ENCODE assay signal across 8 cellular contexts in the genomic region with DNA sequence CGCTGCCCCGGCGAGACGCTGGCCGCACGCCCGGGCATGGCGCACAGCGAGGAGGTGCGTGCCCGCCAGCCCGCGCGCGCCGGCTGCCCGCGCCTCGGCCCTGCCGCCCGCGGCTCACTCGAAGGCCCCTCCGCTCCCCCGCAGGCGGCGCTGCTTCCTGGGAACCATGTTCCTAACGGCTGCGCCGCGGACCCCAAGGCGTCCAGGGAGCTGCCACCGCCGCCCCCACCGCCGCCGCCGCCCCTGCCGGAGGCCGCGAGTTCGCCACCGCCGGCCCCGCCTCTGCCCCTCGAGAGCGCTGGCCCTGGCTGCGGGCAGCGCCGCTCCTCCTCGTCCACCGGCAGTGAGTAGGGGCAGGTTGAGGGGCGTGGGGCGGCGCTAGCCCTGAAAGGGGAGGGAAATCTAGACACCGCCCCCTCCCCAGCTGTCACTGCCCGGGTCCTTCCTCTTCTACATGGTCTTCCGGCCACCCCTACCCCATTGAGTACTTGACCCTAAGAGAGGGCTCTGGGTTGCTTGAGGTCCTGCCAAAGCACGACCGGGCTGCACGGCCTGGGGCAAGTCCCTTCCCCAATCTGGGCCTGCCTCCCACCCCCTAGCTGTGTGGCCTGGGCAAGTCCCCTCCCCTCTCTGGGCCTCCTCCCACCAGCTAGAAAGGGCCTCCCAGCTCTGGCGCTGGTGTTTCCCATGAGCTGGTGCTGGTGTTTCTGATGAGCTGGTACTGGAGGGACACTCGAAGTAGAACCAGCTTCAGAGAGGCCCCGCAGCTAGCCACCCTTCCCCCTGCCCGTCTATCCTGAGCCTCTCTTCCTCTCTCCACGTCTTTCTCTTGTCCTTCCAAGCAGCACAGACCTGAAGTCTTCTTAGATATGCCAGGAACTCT. TPM values are rescaled to one million over a fixed set of nuclear protein-coding genes. Genes with fewer than 3 reads are reported as not detected.
DNase-seq lines count a peak whose midpoint lies in the region; TF ChIP-seq lines count a peak whose summit lies in the region.

No MANE protein-coding gene starts in this region.

- H3K36me3 Mint-ChIP-seq in H9 (ENCODE audit: insufficient read depth in 1 of 3, low read depth in 3 of 3): peaks cover 0 to 6% (median 0%) of the 10 kb centered on the region in 3 experiments; a peak in 4 of 7 replicates
- no peaks in the 10 kb centered on the region for H3K36me3 Mint-ChIP-seq in activated naive CD4-positive, alpha-beta T cell treated with anti-CD3 and anti-CD28 coated beads, Interleukin-2, amount 50 U/mL, for 24 hours

- no peak for DNase-seq in AG04449 (ENCODE audit: low read depth, low spot score)
- DNase-seq in H9: peak; percentile 80
- no peak for DNase-seq in osteoblast (ENCODE audit: insufficient read length, low spot score, missing footprints)
- DNase-seq in NCI-H1048 (lab: John Stamatoyannopoulos, UW): no peak
- no peak for DNase-seq in prostate gland (ENCODE audit: low spot score)
- DNase-seq in NK-92 treated with Interleukin-12 subunit alpha and Interleukin-12 subunit beta, amount 100 ng/mL, for 24 hours (lab: John Stamatoyannopoulos, UW): no peak

- H2AFZ ChIP-seq in H9 (ENCODE audit: low read length) (no peak overlapping the region), osteoblast (ENCODE audit: low read length) (no peak overlapping the region)

- no CpG with 5 or more reads among the region's 66 CpGs for WGBS in H9 (ENCODE audit: extremely low coverage, insufficient read length, low lambda C conversion rate)
- WGBS in liver: 3% methylated on average over 66 of the region's 66 CpGs
- WGBS in prostate gland: 34% methylated on average over 15 of the region's 66 CpGs

- intact Hi-C loops in prostate gland (cut with DNase I): no loop called here

- peak overlapping the region; percentile 27 for H3K4me2 ChIP-seq in H9 (ENCODE audit: insufficient read depth, insufficient read length, low read length)
- no peak overlapping the region for H3K4me2 ChIP-seq in osteoblast (ENCODE audit: insufficient read depth, low read length)

- H2BK15ac ChIP-seq in H9 (ENCODE audit: low read depth, low read length): no peak overlapping the region

- no peak overlapping the region for H2AK5ac ChIP-seq in H9 (ENCODE audit: insufficient read length, low read length)

- H3K9ac ChIP-seq in H9 (ENCODE audit: extremely low read depth, insufficient read length, low read length) (no peak overlapping the region), liver (ENCODE audit: low read depth in 1 of 2, low read length in 2 of 2) (no peak overlapping the region)

- H3K27ac ChIP-seq in H9 (ENCODE audit: insufficient read length, low read depth, low read length) (no peak overlapping the region), liver (ENCODE audit: low read depth in 1 of 2, low read length in 2 of 2) (peak overlapping the region; percentile 70 to 76), osteoblast (ENCODE audit: low read depth, low read length) (no peak overlapping the region), prostate gland (no peak overlapping the region)

- POLR2A ChIA-PET in AG04449 (lab: Yijun Ruan, JAX): no interaction called here

- H3K18ac ChIP-seq in H9 (ENCODE audit: insufficient read length, low read depth, low read length): no peak overlapping the region

- no peak overlapping the region for H3K14ac ChIP-seq in H9 (ENCODE audit: insufficient read depth, low read length)

- no peaks in the 10 kb centered on the region for H3K9me3 Mint-ChIP-seq in H9
- no peaks in the 10 kb centered on the region for H3K9me3 Mint-ChIP-seq in activated naive CD4-positive, alpha-beta T cell treated with anti-CD3 and anti-CD28 coated beads, Interleukin-2, amount 50 U/mL, for 24 hours

- no peak overlapping the region for H3K56ac ChIP-seq in H9 (ENCODE audit: insufficient read length, low read depth, low read length)

- H3K4me3 ChIP-seq in AG04449 (ENCODE audit: low read depth, low read length) (no peak overlapping the region), liver (ENCODE audit: low read depth in 1 of 3, low read length in 3 of 3) (peak overlapping the region in 2 of 3 donors; percentile 10 to 55), osteoblast (ENCODE audit: insufficient read depth, low read length) (no peak overlapping the region), prostate gland (no peak overlapping the region)

- H4K8ac ChIP-seq in H9 (replicated peaks; ENCODE audit: insufficient read length, low read depth, low read length): no peak overlapping the region

- TF ChIP-seq POLR2A in prostate gland (IDR thresholded peaks at IDR 0.05): no peak

- no peak overlapping the region for H4K5ac ChIP-seq in H9 (ENCODE audit: insufficient read length, low read depth, low read length)

- H3K36me3 ChIP-seq in liver (ENCODE audit: control insufficient read depth in 4 of 4, insufficient read depth in 3 of 4, low read depth in 1 of 4, low read length in 3 of 4): no peaks in the 10 kb centered on the region
- H3K36me3 ChIP-seq in osteoblast (ENCODE audit: insufficient read depth, low read length): no peaks in the 10 kb centered on the region
- no peaks in the 10 kb centered on the region for H3K36me3 ChIP-seq in prostate gland

- H2BK5ac ChIP-seq in H9 (ENCODE audit: insufficient read length, low read length): no peak overlapping the region

- no peaks in the 10 kb centered on the region for H3K9me3 ChIP-seq in H9 (ENCODE audit: control insufficient read depth, low read depth, low read length)
- no peaks in the 10 kb centered on the region for H3K9me3 ChIP-seq in liver (ENCODE audit: control insufficient read depth in 4 of 4, low read length in 3 of 4)
- no peaks in the 10 kb centered on the region for H3K9me3 ChIP-seq in osteoblast (ENCODE audit: low read depth, low read length)
- no peaks in the 10 kb centered on the region for H3K9me3 ChIP-seq in prostate gland

- H3K79me2 ChIP-seq in H9 (ENCODE audit: insufficient read depth, low read length) (no peaks in the 10 kb centered on the region), osteoblast (ENCODE audit: insufficient read depth, low read length) (no peaks in the 10 kb centered on the region)

- peak overlapping the region; percentile 55 to 74 for H3K4me3 Mint-ChIP-seq in H9
- H3K4me3 Mint-ChIP-seq in activated naive CD4-positive, alpha-beta T cell treated with anti-CD3 and anti-CD28 coated beads, Interleukin-2, amount 50 U/mL, for 24 hours: peak overlapping the region; percentile 49

- peaks cover 21 to 43% of the 10 kb centered on the region in 2 experiments for H3K4me1 Mint-ChIP-seq in H9
- H3K4me1 Mint-ChIP-seq in activated naive CD4-positive, alpha-beta T cell treated with anti-CD3 and anti-CD28 coated beads, Interleukin-2, amount 50 U/mL, for 24 hours: peaks cover 30% of the 10 kb centered on the region

- no peak overlapping the region for H2BK120ac ChIP-seq in H9 (ENCODE audit: low read depth, low read length, poor library complexity, severe bottlenecking)

- H3T11ph ChIP-seq in H9 (ENCODE audit: low read length): no peak overlapping the region

- no peak for TF ChIP-seq RAD21 in liver (IDR thresholded peaks at IDR 0.05)

- 0 out of 7 replicates have a peak overlapping the region, but pooled peaks of 1 of the 3 experiments have one; percentile 8 for H3K27ac Mint-ChIP-seq in H9
- no peak overlapping the region for H3K27ac Mint-ChIP-seq in activated naive CD4-positive, alpha-beta T cell treated with anti-CD3 and anti-CD28 coated beads, Interleukin-2, amount 50 U/mL, for 24 hours

- H2BK20ac ChIP-seq in H9 (ENCODE audit: low read depth, low read length, poor library complexity, severe bottlenecking): no peak overlapping the region

- H2BK12ac ChIP-seq in H9 (ENCODE audit: insufficient read length, low read depth, low read length): no peak overlapping the region

- H3K27me3 ChIP-seq in H9 (ENCODE audit: insufficient read depth, low read length) (no peaks in the 10 kb centered on the region), liver (ENCODE audit: control insufficient read depth in 4 of 4, insufficient read depth in 4 of 4, low read length in 3 of 4) (no peaks in the 10 kb centered on the region), osteoblast (ENCODE audit: insufficient read depth, low read length) (peaks cover 45% of the 10 kb centered on the region), prostate gland (replicated peaks; ENCODE audit: insufficient read depth) (peaks cover 23% of the 10 kb centered on the region)

- TF ChIP-seq CTCF in AG04449 (IDR thresholded peaks at IDR 0.05; ENCODE audit: insufficient read depth, low read length, missing control alignments) (peak; percentile 30), H9 (conservative IDR thresholded peaks at IDR 0.05) (no peak; the same call in 2 of the 3 replicates), liver (IDR thresholded peaks at IDR 0.05; ENCODE audit: low read depth, low read length, missing input control) (no peak), osteoblast (IDR thresholded peaks at IDR 0.05; ENCODE audit: extremely low read depth, low read depth, low read length) (no peak), prostate gland (IDR thresholded peaks at IDR 0.05) (no peak)

- CTCF ChIA-PET in AG04449 (lab: Yijun Ruan, JAX): interaction anchor here (0.8 to 5.4 kb wide), 8 partner anchors 10 to 86 kb away, joined by 3 to 38 read pairs (median 4); a partner anchor contains a TSS

- no peaks in the 10 kb centered on the region for H4K20me1 ChIP-seq in H9 (ENCODE audit: control insufficient read depth, insufficient read depth, insufficient read length)
- H4K20me1 ChIP-seq in osteoblast (ENCODE audit: insufficient read depth, low read length): no peaks in the 10 kb centered on the region

- H3K27me3 Mint-ChIP-seq in H9 (ENCODE audit: low read depth): peaks cover 2% of the 10 kb centered on the region
- peaks cover 31% of the 10 kb centered on the region for H3K27me3 Mint-ChIP-seq in activated naive CD4-positive, alpha-beta T cell treated with anti-CD3 and anti-CD28 coated beads, Interleukin-2, amount 50 U/mL, for 24 hours

- H3K4ac ChIP-seq in H9 (ENCODE audit: low read depth, low read length): no peak overlapping the region

- H3K79me1 ChIP-seq in H9 (ENCODE audit: insufficient read depth, low read depth, low read length, poor library complexity, severe bottlenecking): no peaks in the 10 kb centered on the region

- H3K4me1 ChIP-seq in H9 (ENCODE audit: insufficient read depth, low read length): no peaks in the 10 kb centered on the region; the same call in 1 of the 2 replicates
- peaks cover 34 to 78% (median 53%) of the 10 kb centered on the region in 4 donors for H3K4me1 ChIP-seq in liver (ENCODE audit: control insufficient read depth in 4 of 4, insufficient read depth in 4 of 4, low read length in 3 of 4)
- no peaks in the 10 kb centered on the region for H3K4me1 ChIP-seq in osteoblast (ENCODE audit: insufficient read depth, low read length)
- no peaks in the 10 kb centered on the region for H3K4me1 ChIP-seq in prostate gland (replicated peaks)

- no peak overlapping the region for H3K23ac ChIP-seq in H9 (ENCODE audit: insufficient read length, low read depth, low read length)

- no peak overlapping the region for H4K91ac ChIP-seq in H9 (ENCODE audit: insufficient read length, low read depth, low read length)

- H3K23me2 ChIP-seq in H9 (ENCODE audit: insufficient read length, low read depth, low read length, poor library complexity, severe bottlenecking): peaks cover 2% of the 10 kb centered on the region

RNA-seq across cellular contexts. Expression of a gene that starts 17.0 kb away (rescaled TPM):
- total RNA-seq in H9 (2021) (18.3 and 19.4 TPM in 2 replicates), liver (1 to 10 TPM; 2.2 to 2.6 TPM), osteoblast (3.3 and 5.0 TPM in 2 replicates), prostate gland (10 to 100 TPM; 15.2 to 22.7 TPM)
- polyA plus RNA-seq in liver: 1 to 10 TPM in 1 of 2 donors, under 1 TPM in 1; 0.78 to 1.9 TPM

RNA-seq across cellular contexts. Expression of a gene that starts 24.4 kb away (rescaled TPM):
- 53.1 and 59.3 TPM in 2 replicates for total RNA-seq in H9 (2021)
- total RNA-seq in liver: 10 to 100 TPM; 61.5 to 66.1 TPM
- 100 to 1,000 TPM in 1 of 2 donors, 10 to 100 TPM in 1; 70.3 to 103 TPM for polyA plus RNA-seq in liver
- total RNA-seq in osteoblast: not detected in 2 replicates
- total RNA-seq in prostate gland: 100 to 1,000 TPM in 1 of 2 donors, 10 to 100 TPM in 1; 19.7 to 257 TPM

RNA-seq across cellular contexts. Expression of a gene that starts 29.3 kb away (rescaled TPM):
- 0.81 and 1.2 TPM in 2 replicates for total RNA-seq in H9 (2021)
- not detected for total RNA-seq in liver
- under 1 TPM in 1 of 2 donors, not detected in 1; 0.10 TPM for polyA plus RNA-seq in liver
- total RNA-seq in osteoblast: not detected in 2 replicates
- 10 to 100 TPM in 1 of 2 donors, 1 to 10 TPM in 1; 2.2 to 13.4 TPM for total RNA-seq in prostate gland

RNA-seq across cellular contexts. Expression of a gene that starts 42.5 kb away (rescaled TPM):
- total RNA-seq in H9 (2021) (20.7 and 22.3 TPM in 2 replicates), liver (1 to 10 TPM; 1.4 to 1.9 TPM), osteoblast (11.2 and 13.3 TPM in 2 replicates), prostate gland (10 to 100 TPM; 11.6 to 21.4 TPM)
- under 1 TPM; 0.28 to 0.81 TPM for polyA plus RNA-seq in liver

RNA-seq across cellular contexts. Expression of a gene that starts 55.4 kb away (rescaled TPM):
- 85.2 and 87.4 TPM in 2 replicates for total RNA-seq in H9 (2021)
- total RNA-seq in liver: 10 to 100 TPM in 1 of 2 donors, 1 to 10 TPM in 1; 8.7 to 11.0 TPM
- 10 to 100 TPM in 1 of 2 donors, 1 to 10 TPM in 1; 9.7 to 14.4 TPM for polyA plus RNA-seq in liver
- total RNA-seq in osteoblast: 9.1 and 10.9 TPM in 2 replicates
- total RNA-seq in prostate gland: 10 to 100 TPM; 16.9 to 24.9 TPM

Comparison
In these comparisons a context has a peak if more than half of its experiments do, and no peak if none do; other contexts are left out.
1. H3K4me3 ChIP-seq: peak in liver (2 of 3); none in AG04449 (single experiment), osteoblast (single experiment) and prostate gland (0 of 2).
2. H3K27ac ChIP-seq: peak in liver (2 of 2); none in H9 (single experiment), osteoblast (single experiment) and prostate gland (0 of 2).
3. RNA of a gene that starts 24.4 kb away (total RNA-seq): 19.7 to 257 TPM in prostate gland, 61.5 to 66.1 TPM in liver and 53.1 to 59.3 TPM in H9; not detected in osteoblast; every median in the first group is over 10 times any median in the second.